1 cellular context compared by ENCODE assay signal in the genomic region with DNA sequence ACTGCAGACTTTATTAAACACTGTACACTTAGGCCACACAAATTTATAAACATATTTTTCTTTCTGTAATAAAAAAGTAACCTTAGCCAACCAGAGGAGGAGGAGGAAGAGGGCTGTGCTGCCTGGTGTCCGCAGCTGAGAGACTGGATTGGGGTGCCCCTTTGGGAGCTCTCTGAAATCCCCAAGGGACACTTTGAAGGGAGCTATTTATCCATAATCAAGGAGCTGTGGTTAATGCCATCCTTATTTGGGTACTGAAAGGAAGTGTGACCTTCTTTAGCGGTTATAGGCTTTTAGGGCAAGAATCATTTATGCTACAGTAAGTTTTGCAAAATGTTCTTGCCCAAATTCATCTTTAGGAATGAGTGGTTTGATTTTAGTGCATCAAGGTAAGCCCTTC.
A peak's percentile ranks its signal among the peaks of the same experiment; 100 is the strongest.
TF ChIP-seq lines count a peak whose summit lies in the region.

No MANE protein-coding gene starts in this region.

TF ChIP-seq in HepG2, 621 proteins besides CTCF, POLR2A, EP300 and RAD21:
- no peak for TF ChIP-seq THYN1 (CRISPR knock-in tag; IDR thresholded peaks at IDR 0.05; ENCODE audit: borderline replicate concordance, low read depth)
- TF ChIP-seq, protein P1, sequence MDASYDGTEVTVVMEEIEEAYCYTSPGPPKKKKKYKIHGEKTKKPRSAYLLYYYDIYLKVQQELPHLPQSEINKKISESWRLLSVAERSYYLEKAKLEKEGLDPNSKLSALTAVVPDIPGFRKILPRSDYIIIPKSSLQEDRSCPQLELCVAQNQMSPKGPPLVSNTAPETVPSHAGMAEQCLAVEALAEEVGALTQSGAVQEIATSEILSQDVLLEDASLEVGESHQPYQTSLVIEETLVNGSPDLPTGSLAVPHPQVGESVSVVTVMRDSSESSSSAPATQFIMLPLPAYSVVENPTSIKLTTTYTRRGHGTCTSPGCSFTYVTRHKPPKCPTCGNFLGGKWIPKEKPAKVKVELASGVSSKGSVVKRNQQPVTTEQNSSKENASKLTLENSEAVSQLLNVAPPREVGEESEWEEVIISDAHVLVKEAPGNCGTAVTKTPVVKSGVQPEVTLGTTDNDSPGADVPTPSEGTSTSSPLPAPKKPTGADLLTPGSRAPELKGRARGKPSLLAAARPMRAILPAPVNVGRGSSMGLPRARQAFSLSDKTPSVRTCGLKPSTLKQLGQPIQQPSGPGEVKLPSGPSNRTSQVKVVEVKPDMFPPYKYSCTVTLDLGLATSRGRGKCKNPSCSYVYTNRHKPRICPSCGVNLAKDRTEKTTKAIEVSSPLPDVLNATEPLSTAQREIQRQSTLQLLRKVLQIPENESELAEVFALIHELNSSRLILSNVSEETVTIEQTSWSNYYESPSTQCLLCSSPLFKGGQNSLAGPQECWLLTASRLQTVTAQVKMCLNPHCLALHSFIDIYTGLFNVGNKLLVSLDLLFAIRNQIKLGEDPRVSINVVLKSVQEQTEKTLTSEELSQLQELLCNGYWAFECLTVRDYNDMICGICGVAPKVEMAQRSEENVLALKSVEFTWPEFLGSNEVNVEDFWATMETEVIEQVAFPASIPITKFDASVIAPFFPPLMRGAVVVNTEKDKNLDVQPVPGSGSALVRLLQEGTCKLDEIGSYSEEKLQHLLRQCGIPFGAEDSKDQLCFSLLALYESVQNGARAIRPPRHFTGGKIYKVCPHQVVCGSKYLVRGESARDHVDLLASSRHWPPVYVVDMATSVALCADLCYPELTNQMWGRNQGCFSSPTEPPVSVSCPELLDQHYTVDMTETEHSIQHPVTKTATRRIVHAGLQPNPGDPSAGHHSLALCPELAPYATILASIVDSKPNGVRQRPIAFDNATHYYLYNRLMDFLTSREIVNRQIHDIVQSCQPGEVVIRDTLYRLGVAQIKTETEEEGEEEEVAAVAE (CRISPR knock-in tag; IDR thresholded peaks at IDR 0.05; ENCODE audit: borderline replicate concordance) = 0 out of 2 replicates have a peak, but pooled peaks have one; percentile 38
